ENCODE assay signal across 9 cellular contexts in genomic region chr6:26576929-26577719, GRCh38. TPM values are rescaled to one million over a fixed set of nuclear protein-coding genes. Genes with fewer than 3 reads are reported as not detected.
A peak's percentile ranks its signal among the peaks of the same experiment; 100 is the strongest.
DNase-seq lines count a peak whose midpoint lies in the region; ATAC-seq, FAIRE-seq and TF ChIP-seq lines count a peak whose summit lies in the region.
"Had no signal": no experiment of that assay in that cellular context is flagged by ENCODE, and none has a peak within 500 bp of the region (broad histone marks: within the 10 kb centered on the region; RNA-seq: fewer than 3 reads in every experiment).

No MANE protein-coding gene starts in this region.

- no peaks in the 10 kb centered on the region for H3K36me3 ChIP-seq in breast epithelium

- H3K4me1 ChIP-seq in breast epithelium: no peaks in the 10 kb centered on the region

- peak overlapping the region; percentile 89 for H3K4me3 Mint-ChIP-seq in T-helper 2 cell treated with Interferon-gamma antibody and Interleukin-4, amounts not matched to agents 5 μg/mL and 100 μg/mL, for 36 hours

- ATAC-seq in HG03565 (IDR thresholded peaks at IDR 0.05; ENCODE audit: unreplicated experiment): peak; percentile 40
- ATAC-seq in left colon: peak; percentile 29

- CTCF ChIA-PET in GM10248 (lab: Yijun Ruan, JAX): interaction anchor here (0.8 to 20.8 kb wide), 5 partner anchors 9 to 236 kb away, joined by 3 to 280 read pairs (median 6); partner anchors contain the start of gene ABT1

- H3K27ac ChIP-seq in breast epithelium: no peak overlapping the region

- H3K9me3 Mint-ChIP-seq in T-helper 2 cell treated with Interferon-gamma antibody and Interleukin-4, amounts not matched to agents 5 μg/mL and 100 μg/mL, for 36 hours: peaks cover 13% of the 10 kb centered on the region

- H3K36me3 Mint-ChIP-seq in T-helper 2 cell treated with Interferon-gamma antibody and Interleukin-4, amounts not matched to agents 5 μg/mL and 100 μg/mL, for 36 hours (ENCODE audit: low read depth): peaks cover 4% of the 10 kb centered on the region

- POLR2A ChIA-PET in GM10248 (lab: Yijun Ruan, JAX): no interaction called here

- TF ChIP-seq POLR2A in breast epithelium (IDR thresholded peaks at IDR 0.05): no peak

- peak; percentile 67 for FAIRE-seq in A204.1 (lab: Jason Lieb, UNC)
- FAIRE-seq: islet of Langerhans had no signal

- H3K27me3 ChIP-seq in breast epithelium: peaks cover 0 to 34% of the 10 kb centered on the region in 2 donors

- H3K27me3 Mint-ChIP-seq in T-helper 2 cell treated with Interferon-gamma antibody and Interleukin-4, amounts not matched to agents 5 μg/mL and 100 μg/mL, for 36 hours (ENCODE audit: low read depth): peaks cover 12% of the 10 kb centered on the region

- TF ChIP-seq CTCF in breast epithelium (IDR thresholded peaks at IDR 0.05) (no peak), GM10248 (IDR thresholded peaks at IDR 0.05; ENCODE audit: control extremely low read depth, extremely low read depth, low read depth, missing control alignments) (no peak)

- H3K27ac Mint-ChIP-seq in T-helper 2 cell treated with Interferon-gamma antibody and Interleukin-4, amounts not matched to agents 5 μg/mL and 100 μg/mL, for 36 hours: peak overlapping the region; percentile 80

- intact Hi-C loops in breast epithelium (cut with DNase I; ENCODE audit: low total_unique reads) (no loop called here), left colon (cut with DNase I, micrococcal nuclease) (loop anchor here in 1 of 2 donors (10.0 kb wide), 1 partner anchor 242 kb away; no protein-coding TSS in a partner anchor)

- peaks cover 0 to 19% of the 10 kb centered on the region in 2 donors for H3K9me3 ChIP-seq in breast epithelium

- peak; percentile 66 for DNase-seq in T-helper 2 cell treated with Interferon-gamma antibody and Interleukin-4, amounts not matched to agents 5 μg/mL and 100 μg/mL, for 36 hours (ENCODE audit: low spot score)
- DNase-seq in breast epithelium (ENCODE audit: low spot score in 2 of 2) (no peak), left colon (no peak), middle frontal gyrus (ENCODE audit: extremely low spot score, low spot score) (no peak), GM10248 (ENCODE audit: extremely low spot score) (no peak)
- peak in 2 of 3 experiments; percentile 48 to 58 for DNase-seq in stimulated activated CD4-positive, alpha-beta T cell treated with anti-CD3 and anti-CD28 coated beads, TNF-alpha, amount 100 ng/mL, for 4 hours (ENCODE audit: low read depth in 3 of 3)

- peak overlapping the region; percentile 12 to 46 (median 12) for H3K4me3 ChIP-seq in breast epithelium

- H3K4me1 Mint-ChIP-seq in T-helper 2 cell treated with Interferon-gamma antibody and Interleukin-4, amounts not matched to agents 5 μg/mL and 100 μg/mL, for 36 hours (ENCODE audit: low read depth): peaks cover 33% of the 10 kb centered on the region

RNA-seq across cellular contexts. Expression of gene ABT1, which starts 19.6 kb away (rescaled TPM):
- total RNA-seq in breast epithelium: 10 to 100 TPM; 13.8 to 19.5 (median 18.0) TPM
- total RNA-seq in left colon: 10 to 100 TPM; 12.7 to 15.4 TPM

RNA-seq across cellular contexts. Expression of gene HMGN4, which starts 39.0 kb away (rescaled TPM):
- total RNA-seq in breast epithelium: 10 to 100 TPM; 57.0 to 96.6 (median 82.6) TPM
- 10 to 100 TPM; 54.9 to 55.7 TPM for total RNA-seq in left colon

Comparison
In these comparisons a context has a peak if more than half of its experiments do, and no peak if none do; other contexts are left out.
1. DNase-seq: peak in T-helper 2 cell treated with Interferon-gamma antibody and Interleukin-4, amounts not matched to agents 5 μg/mL and 100 μg/mL, for 36 hours (single experiment) and stimulated activated CD4-positive, alpha-beta T cell treated with anti-CD3 and anti-CD28 coated beads, TNF-alpha, amount 100 ng/mL, for 4 hours (2 of 3); none in breast epithelium (0 of 2), left colon (0 of 2), middle frontal gyrus (single experiment) and GM10248 (single experiment).